ENCODE assay signal across 20 cellular contexts in the genomic region with DNA sequence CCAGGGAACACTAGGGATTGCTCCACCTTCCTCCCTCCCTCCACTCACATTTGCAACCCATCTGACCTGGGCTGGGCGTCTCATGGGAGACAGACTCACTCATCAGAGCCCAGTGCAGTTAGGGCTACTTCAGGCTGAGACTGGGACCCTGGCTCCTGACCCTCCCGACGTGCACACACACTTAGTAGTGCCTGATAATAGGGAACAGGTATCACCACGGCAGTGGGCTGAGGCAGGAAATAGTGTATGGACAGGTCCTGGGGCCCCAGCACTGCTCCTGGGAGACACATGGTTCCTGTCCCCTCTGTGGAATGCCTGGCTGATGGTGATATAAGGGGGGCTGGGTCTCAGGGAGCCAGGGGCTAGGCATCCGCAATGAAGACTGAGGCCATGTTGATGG. TPM values are rescaled to one million over a fixed set of nuclear protein-coding genes. Genes with fewer than 3 reads are reported as not detected.
A peak's percentile ranks its signal among the peaks of the same experiment; 100 is the strongest.
DNase-seq lines count a peak whose midpoint lies in the region; ATAC-seq, FAIRE-seq and TF ChIP-seq lines count a peak whose summit lies in the region.
"Had no signal": no experiment of that assay in that cellular context is flagged by ENCODE, and none has a peak within 500 bp of the region (broad histone marks: within the 10 kb centered on the region; RNA-seq: fewer than 3 reads in every experiment).

No MANE protein-coding gene starts in this region.

- peaks cover 0 to 4% of the 10 kb centered on the region in 2 donors for H3K27me3 Mint-ChIP-seq in natural killer cell treated with Interleukin-12 subunit alpha and Interleukin-12 subunit beta and Interleukin-15 and Interleukin-18, amount 100 ng/mL, for 72 hours
- H3K27me3 Mint-ChIP-seq in natural killer cell (ENCODE audit: low read depth in 2 of 2), result no peaks in the 10 kb centered on the region
- H3K27me3 Mint-ChIP-seq in endodermal cell (ENCODE audit: insufficient read depth), result peaks cover 3% of the 10 kb centered on the region

- no peak overlapping the region for H3K27ac Mint-ChIP-seq in natural killer cell treated with Interleukin-12 subunit alpha and Interleukin-12 subunit beta and Interleukin-15 and Interleukin-18, amount 100 ng/mL, for 72 hours
- H3K27ac Mint-ChIP-seq in natural killer cell, result no peak overlapping the region
- no peak overlapping the region for H3K27ac Mint-ChIP-seq in endodermal cell

- H3K27me3 ChIP-seq in endodermal cell (ENCODE audit: control insufficient read depth, insufficient read depth, low read length, poor library complexity, severe bottlenecking) (no peaks in the 10 kb centered on the region), ovary (no peaks in the 10 kb centered on the region)

- TF ChIP-seq CTCF in natural killer cell (IDR thresholded peaks at IDR 0.05), result no peak
- TF ChIP-seq CTCF in endodermal cell (conservative IDR thresholded peaks at IDR 0.05), result no peak
- TF ChIP-seq CTCF in ovary (IDR thresholded peaks at IDR 0.05), result no peak

- H3K4me1 ChIP-seq in endodermal cell (ENCODE audit: control insufficient read depth, insufficient read depth, low read length), result no peaks in the 10 kb centered on the region
- peaks cover 2% of the 10 kb centered on the region for H3K4me1 ChIP-seq in ovary (ENCODE audit: insufficient read depth)
- H3K4me1 ChIP-seq: Caco-2 had no signal

- intact Hi-C loops in natural killer cell (cut with micrococcal nuclease) (no loop called here), ovary (cut with DNase I) (no loop called here)

- 91 to 100% methylated on average over 4 to 5 of the region's 5 CpGs for WGBS in endodermal cell (ENCODE audit: insufficient coverage in 1 of 2, insufficient read length in 1 of 2), 2 experiments
- WGBS in ovary, 3 donors, result 83 to 92% (median 91%) methylated on average over 5 of the region's 5 CpGs

- no peaks in the 10 kb centered on the region for H3K36me3 ChIP-seq in endodermal cell (ENCODE audit: control insufficient read depth, insufficient read depth, low read length)
- no peaks in the 10 kb centered on the region for H3K36me3 ChIP-seq in ovary

- H3K4me1 Mint-ChIP-seq in natural killer cell treated with Interleukin-12 subunit alpha and Interleukin-12 subunit beta and Interleukin-15 and Interleukin-18, amount 100 ng/mL, for 72 hours (ENCODE audit: low read depth in 2 of 2), result no peaks in the 10 kb centered on the region
- H3K4me1 Mint-ChIP-seq in natural killer cell (no peaks in the 10 kb centered on the region), endodermal cell (no peaks in the 10 kb centered on the region)

- H3K27ac ChIP-seq in endodermal cell (ENCODE audit: low read depth, low read length) (no peak overlapping the region), ovary (no peak overlapping the region)

- H3K9me3 Mint-ChIP-seq in natural killer cell treated with Interleukin-12 subunit alpha and Interleukin-12 subunit beta and Interleukin-15 and Interleukin-18, amount 100 ng/mL, for 72 hours, result peaks cover 2% of the 10 kb centered on the region
- H3K9me3 Mint-ChIP-seq in natural killer cell (no peaks in the 10 kb centered on the region), endodermal cell (peaks cover 7% of the 10 kb centered on the region)

- ATAC-seq in natural killer cell treated with Interleukin-12 subunit alpha and Interleukin-12 subunit beta and Interleukin-15 and Interleukin-18, amount 100 ng/mL, for 72 hours, result no peak
- no peak for ATAC-seq in natural killer cell

- no peaks in the 10 kb centered on the region for H3K36me3 Mint-ChIP-seq in natural killer cell treated with Interleukin-12 subunit alpha and Interleukin-12 subunit beta and Interleukin-15 and Interleukin-18, amount 100 ng/mL, for 72 hours
- H3K36me3 Mint-ChIP-seq in natural killer cell (no peaks in the 10 kb centered on the region), endodermal cell (ENCODE audit: low read depth) (no peaks in the 10 kb centered on the region)

- TF ChIP-seq EP300 in ovary (IDR thresholded peaks at IDR 0.05), result no peak

- TF ChIP-seq POLR2A in ovary (IDR thresholded peaks at IDR 0.05), result no peak

- no peaks in the 10 kb centered on the region for H3K9me3 ChIP-seq in endodermal cell (ENCODE audit: control insufficient read depth, low read length)
- no peaks in the 10 kb centered on the region for H3K9me3 ChIP-seq in ovary

- peak; percentile 8 for DNase-seq in natural killer cell treated with Interleukin-12 subunit alpha and Interleukin-12 subunit beta and Interleukin-15 and Interleukin-18, amount 100 ng/mL, for 72 hours (ENCODE audit: low spot score)
- DNase-seq in natural killer cell (no peak), endodermal cell (peak; percentile 10), ovary (peak; percentile 3 to 14 (median 8)), urothelium cell line (ENCODE audit: low spot score) (no peak), RCC 7860 (ENCODE audit: low spot score) (no peak), NCI-H187 treated with DMSO at 0.1 percent for 48 hours (lab: John Stamatoyannopoulos, UW) (no peak), NCI-H146 (lab: John Stamatoyannopoulos, UW) (no peak)
- DNase-seq: Caco-2; hypothalamus; NCI-H1105 treated with DMSO at 0.1 percent for 48 hours; NCI-H526; SIG-M5; stimulated activated CD4-positive, alpha-beta T cell treated with anti-CD3 and anti-CD28 coated beads, Interleukin-2, amount 100 ng/mL, for 24 hours had no signal

- FAIRE-seq in urothelium cell line (lab: Jason Lieb, UNC) (peak; percentile 79), RCC 7860 (lab: Jason Lieb, UNC) (no peak)
- FAIRE-seq: colon, endothelial cell of umbilical vein, HTR-8/SVneo had no signal

- no peak overlapping the region for H3K9ac ChIP-seq in endodermal cell (ENCODE audit: extremely low read depth, low read length, poor library complexity, severe bottlenecking)

- no peak overlapping the region for H3K4me3 Mint-ChIP-seq in natural killer cell treated with Interleukin-12 subunit alpha and Interleukin-12 subunit beta and Interleukin-15 and Interleukin-18, amount 100 ng/mL, for 72 hours
- H3K4me3 Mint-ChIP-seq in natural killer cell, result no peak overlapping the region
- no peak overlapping the region for H3K4me3 Mint-ChIP-seq in endodermal cell

- H3K4me3 ChIP-seq in endodermal cell (ENCODE audit: low read length), result no peak overlapping the region
- H3K4me3 ChIP-seq in ovary, result no peak overlapping the region

RNA-seq across cellular contexts. Expression of a gene that starts 14.3 kb away (rescaled TPM):
- under 1 TPM in 1 of 2 donors, not detected in 1; 0.14 TPM for total RNA-seq in natural killer cell treated with Interleukin-12 subunit alpha and Interleukin-12 subunit beta and Interleukin-15 and Interleukin-18, amount 100 ng/mL, for 72 hours
- total RNA-seq in natural killer cell (1 to 10 TPM in 1 of 3 donors, under 1 TPM in 1, not detected in 1; 0.50 to 1.4 TPM), endodermal cell (under 1 TPM; 0.26 to 0.91 TPM), ovary (100 to 1,000 TPM in 1 of 7 donors, 10 to 100 TPM in 6; 10.2 to 114 (median 47.0) TPM)
- polyA plus RNA-seq in endodermal cell (2013, experiment 1 of 2), result 1.3 TPM
- 1.3 TPM for polyA plus RNA-seq in endodermal cell (2013, experiment 2 of 2)
- 100 to 1,000 TPM in 1 of 2 donors, 10 to 100 TPM in 1; 91.0 to 151 TPM for polyA plus RNA-seq in ovary
- total RNA-seq: G401; T-helper 2 cell treated with Interferon-gamma antibody and Interleukin-4, amounts not matched to agents 100 ng/mL and 5 ng/mL, for 36 hours had no signal

RNA-seq across cellular contexts. Expression of a gene that starts 37.8 kb away (rescaled TPM):
- total RNA-seq in natural killer cell treated with Interleukin-12 subunit alpha and Interleukin-12 subunit beta and Interleukin-15 and Interleukin-18, amount 100 ng/mL, for 72 hours, result not detected
- total RNA-seq in natural killer cell, result not detected
- total RNA-seq in endodermal cell, result not detected
- not detected for polyA plus RNA-seq in endodermal cell (2013, experiment 1 of 2)
- polyA plus RNA-seq in endodermal cell (2013, experiment 2 of 2), result not detected
- total RNA-seq in ovary, result not detected
- polyA plus RNA-seq in ovary, result not detected
- total RNA-seq: Caco-2; endothelial cell of umbilical vein; fibroblast of villous mesenchyme; G401; T-helper 2 cell treated with Interferon-gamma antibody and Interleukin-4, amounts not matched to agents 100 ng/mL and 5 ng/mL, for 36 hours had no signal
- polyA plus RNA-seq: endothelial cell of umbilical vein had no signal

Comparison
In these comparisons a context has a peak if more than half of its experiments do, and no peak if none do; other contexts are left out.
1. DNase-seq: peak in natural killer cell treated with Interleukin-12 subunit alpha and Interleukin-12 subunit beta and Interleukin-15 and Interleukin-18, amount 100 ng/mL, for 72 hours (single experiment), endodermal cell (single experiment) and ovary (5 of 5); none in natural killer cell (single experiment), urothelium cell line (single experiment), RCC 7860 (single experiment), NCI-H187 treated with DMSO at 0.1 percent for 48 hours (single experiment) and NCI-H146 (single experiment).
2. RNA of a gene that starts 14.3 kb away (total RNA-seq): 10.2 to 114 TPM in ovary; 0.26 to 0.91 TPM in endodermal cell, 0.50 to 1.4 TPM in natural killer cell and 0.14 TPM in natural killer cell treated with Interleukin-12 subunit alpha and Interleukin-12 subunit beta and Interleukin-15 and Interleukin-18, amount 100 ng/mL, for 72 hours; every median in the first group is over 4 times any median in the second.